Comparison of ENCODE assay signal across 8 cellular contexts in genomic region chr4:88592600-88593448, GRCh38. TPM values are rescaled to one million over a fixed set of nuclear protein-coding genes. Genes with fewer than 3 reads are reported as not detected.
A peak's percentile ranks its signal among the peaks of the same experiment; 100 is the strongest.
DNase-seq lines count a peak whose midpoint lies in the region; ATAC-seq and TF ChIP-seq lines count a peak whose summit lies in the region.

No MANE protein-coding gene starts in this region.

- H3K27ac Mint-ChIP-seq in Caco-2 (ENCODE audit: unreplicated experiment) = peak overlapping the region; percentile 27
- peak overlapping the region; percentile 39 for H3K27ac Mint-ChIP-seq in neural crest cell (ENCODE audit: unreplicated experiment)

- H3K4me1 Mint-ChIP-seq in Caco-2 (ENCODE audit: low read depth, unreplicated experiment) (peaks cover 6% of the 10 kb centered on the region), neural crest cell (peaks cover 17% of the 10 kb centered on the region)

- POLR2A ChIA-PET in Caco-2 (lab: Charles Lee) = no interaction called here

- H3K4me1 ChIP-seq in Caco-2 (peaks cover 11% of the 10 kb centered on the region; the same call in 1 of the 2 replicates), stomach smooth muscle (ENCODE audit: control insufficient read depth, insufficient read depth, low read length) (peaks cover 11% of the 10 kb centered on the region)

- H3K36me3 ChIP-seq in Caco-2 (ENCODE audit: control insufficient read depth, insufficient read depth, low read length) (no peaks in the 10 kb centered on the region), stomach smooth muscle (ENCODE audit: control insufficient read depth in 2 of 2, insufficient read depth in 2 of 2, low read length in 2 of 2) (peaks cover 0 to 2% of the 10 kb centered on the region in 2 donors)

- H3K27me3 Mint-ChIP-seq in Caco-2 (ENCODE audit: insufficient read depth, unreplicated experiment) = no peaks in the 10 kb centered on the region
- peaks cover 57% of the 10 kb centered on the region for H3K27me3 Mint-ChIP-seq in neural crest cell (ENCODE audit: low read depth)

- H3K9me3 ChIP-seq in Caco-2 = no peaks in the 10 kb centered on the region
- H3K9me3 ChIP-seq in stomach smooth muscle (ENCODE audit: control insufficient read depth in 2 of 2, low read length in 2 of 2) = no peaks in the 10 kb centered on the region

- H3K36me3 Mint-ChIP-seq in Caco-2 (ENCODE audit: insufficient read depth, unreplicated experiment) (no peaks in the 10 kb centered on the region), neural crest cell (ENCODE audit: low read depth) (no peaks in the 10 kb centered on the region)

- CTCF ChIA-PET in Caco-2 (lab: Charles Lee) = interaction anchor here (0.7 to 1.6 kb wide), 5 partner anchors 53 to 133 kb away, joined by 3 to 13 read pairs (median 3); no protein-coding TSS in a partner anchor

- peak overlapping the region; percentile 86 for H3K4me3 ChIP-seq in Caco-2 (ENCODE audit: low read depth, low read length)
- peak overlapping the region; percentile 88 for H3K4me3 ChIP-seq in fibroblast of villous mesenchyme (ENCODE audit: low read depth, low read length)
- peak overlapping the region; percentile 83 to 85 for H3K4me3 ChIP-seq in stomach smooth muscle (ENCODE audit: low read length in 2 of 2)

- ATAC-seq in GM19455 (IDR thresholded peaks at IDR 0.05; ENCODE audit: unreplicated experiment) = peak; percentile 84
- ATAC-seq in HG03571 (IDR thresholded peaks at IDR 0.05; ENCODE audit: unreplicated experiment) = peak; percentile 75

- H3K9me3 Mint-ChIP-seq in Caco-2 (ENCODE audit: unreplicated experiment) (no peaks in the 10 kb centered on the region), neural crest cell (no peaks in the 10 kb centered on the region)

- peak overlapping the region; percentile 81 for H3K27ac ChIP-seq in stomach smooth muscle (ENCODE audit: low read length)

- intact Hi-C loops in Caco-2 (cut with micrococcal nuclease; ENCODE audit: unreplicated experiment) = loop anchor here (1.0 to 5.0 kb wide), 3 partner anchors 54 to 66 kb away; no protein-coding TSS in a partner anchor

- H3K27me3 ChIP-seq in Caco-2 (replicated peaks; ENCODE audit: control insufficient read depth, insufficient read depth, low read length) (no peaks in the 10 kb centered on the region), stomach smooth muscle (ENCODE audit: control insufficient read depth in 1 of 2, insufficient read depth in 2 of 2, low read length in 2 of 2) (no peaks in the 10 kb centered on the region)

- DNase-seq in Caco-2 (peak; percentile 61 to 77), RPMI8226 (peak; percentile 79), fibroblast of villous mesenchyme (ENCODE audit: low read depth) (peak; percentile 77), neural crest cell (ENCODE audit: low read depth, low spot score) (peak; percentile 33)
- peak; percentile 95 for DNase-seq in activated effector memory CD4-positive, alpha-beta T cell treated with anti-CD3 and anti-CD28 coated beads, Interleukin-2, amount 50 U/mL, for 16 hours

- H3K4me3 Mint-ChIP-seq in Caco-2 (ENCODE audit: unreplicated experiment) (peak overlapping the region; percentile 96), neural crest cell (peak overlapping the region; percentile 93)

- peak overlapping the region; percentile 66 to 84 for H3K9ac ChIP-seq in stomach smooth muscle (ENCODE audit: low read length in 2 of 2)

- TF ChIP-seq CTCF in Caco-2 (IDR thresholded peaks at IDR 0.05; ENCODE audit: insufficient read depth in 1 of 2, low read depth in 1 of 2, low read length in 1 of 2, severe bottlenecking in 1 of 2, unreplicated experiment in 1 of 2) = no peak
- no peak for TF ChIP-seq CTCF in fibroblast of villous mesenchyme (IDR thresholded peaks at IDR 0.05; ENCODE audit: insufficient read depth, low read depth, low read length)
- TF ChIP-seq CTCF in neural crest cell (conservative IDR thresholded peaks at IDR 0.05) = no peak

- BruUV-seq in Caco-2 (replicated peaks; lab: Mats Ljungman, UMichigan) = no TSS peak

RNA-seq across cellular contexts. Expression of gene HERC3, which starts 0.5 kb away (rescaled TPM):
- total RNA-seq in Caco-2 (2022) = 9.2 and 10.5 TPM in 2 replicates
- total RNA-seq in fibroblast of villous mesenchyme = 22.2 and 28.5 TPM in 2 replicates
- 5.1 and 6.5 TPM in 2 replicates for total RNA-seq in neural crest cell

Comparison
In these comparisons a context has a peak if more than half of its experiments do, and no peak if none do; other contexts are left out.
1. Peak in every context shown above with its lines: DNase-seq, ATAC-seq, H3K4me3 ChIP-seq and H3K27ac ChIP-seq.
2. DNase-seq: peak in every context shown above with its lines; median percentile 95 in activated effector memory CD4-positive, alpha-beta T cell treated with anti-CD3 and anti-CD28 coated beads, Interleukin-2, amount 50 U/mL, for 16 hours; 79 in RPMI8226; 77 in fibroblast of villous mesenchyme; 69 in Caco-2; 33 in neural crest cell.